12 cellular contexts compared by ENCODE assay signal in genomic region chr1:115134850-115135484, GRCh38. TPM values are rescaled to one million over a fixed set of nuclear protein-coding genes. Genes with fewer than 3 reads are reported as not detected.
DNase-seq lines count a peak whose midpoint lies in the region; ATAC-seq and TF ChIP-seq lines count a peak whose summit lies in the region.
"Had no signal": no experiment of that assay in that cellular context is flagged by ENCODE, and none has a peak within 500 bp of the region (broad histone marks: within the 10 kb centered on the region; RNA-seq: fewer than 3 reads in every experiment).

No MANE protein-coding gene starts in this region.

- no peaks in the 10 kb centered on the region for H3K9me3 Mint-ChIP-seq in CD4-positive, alpha-beta T cell
- H3K9me3 Mint-ChIP-seq: activated T-helper 2 cell treated with anti-CD3 and anti-CD28 coated beads, Interferon-gamma antibody, Interleukin-2, Interleukin-4, amounts not matched to agents 10 μg/mL and 5 μg/mL and 100 μg/mL, durations not matched to agents 14 hours and 24 hours and 36 hours; CD8-positive, alpha-beta T cell; stimulated activated naive CD8-positive, alpha-beta T cell treated with anti-CD3 and anti-CD28 coated beads, Interleukin-15, amount 100 ng/mL, for 72 hours had no signal

- H3K4me3 Mint-ChIP-seq in CD4-positive, alpha-beta T cell, result no peak overlapping the region
- H3K4me3 Mint-ChIP-seq: CD8-positive, alpha-beta T cell; stimulated activated naive CD8-positive, alpha-beta T cell treated with anti-CD3 and anti-CD28 coated beads, Interleukin-15, amount 100 ng/mL, for 72 hours had no signal

- no peak overlapping the region for H3K27ac ChIP-seq in CD4-positive, alpha-beta T cell (ENCODE audit: low read depth, low read length)
- H3K27ac ChIP-seq: VCaP had no signal

- intact Hi-C loops in CD4-positive, alpha-beta T cell (cut with DNase I, micrococcal nuclease), result loop anchor here in 1 of 2 experiments (5.0 kb wide), 1 partner anchor 1362 kb away; no protein-coding TSS in a partner anchor

- no peak overlapping the region for H3K27ac Mint-ChIP-seq in CD4-positive, alpha-beta T cell
- H3K27ac Mint-ChIP-seq: activated T-helper 2 cell treated with anti-CD3 and anti-CD28 coated beads, Interferon-gamma antibody, Interleukin-2, Interleukin-4, amounts not matched to agents 10 μg/mL and 5 μg/mL and 100 μg/mL, durations not matched to agents 14 hours and 24 hours and 36 hours; CD8-positive, alpha-beta T cell; stimulated activated naive CD8-positive, alpha-beta T cell treated with anti-CD3 and anti-CD28 coated beads, Interleukin-15, amount 100 ng/mL, for 72 hours had no signal

- ATAC-seq in CD4-positive, alpha-beta T cell (ENCODE audit: poor library complexity), result no peak
- ATAC-seq: CD8-positive, alpha-beta T cell; stimulated activated naive CD8-positive, alpha-beta T cell treated with anti-CD3 and anti-CD28 coated beads, Interleukin-15, amount 100 ng/mL, for 72 hours had no signal

- POLR2A ChIA-PET in CD4-positive, alpha-beta T cell (lab: Charles Lee), result no interaction called here

- TF ChIP-seq CTCF in AG09309 (IDR thresholded peaks at IDR 0.05; ENCODE audit: control insufficient read depth, insufficient read depth, low read depth, low read length, missing control alignments), result peak; percentile 13
- no peak for TF ChIP-seq CTCF in CD4-positive, alpha-beta T cell (IDR thresholded peaks at IDR 0.05)

- H3K4me1 Mint-ChIP-seq in CD4-positive, alpha-beta T cell (ENCODE audit: low read depth), result no peaks in the 10 kb centered on the region
- H3K4me1 Mint-ChIP-seq: stimulated activated naive CD8-positive, alpha-beta T cell treated with anti-CD3 and anti-CD28 coated beads, Interleukin-15, amount 100 ng/mL, for 72 hours had no signal

- CTCF ChIA-PET in CD4-positive, alpha-beta T cell (lab: Charles Lee), result no interaction called here

- H3K36me3 Mint-ChIP-seq in CD4-positive, alpha-beta T cell (ENCODE audit: low read depth), result no peaks in the 10 kb centered on the region
- H3K36me3 Mint-ChIP-seq: CD8-positive, alpha-beta T cell had no signal

- H3K9me3 ChIP-seq in CD4-positive, alpha-beta T cell (ENCODE audit: control insufficient read depth, low read length), result no peaks in the 10 kb centered on the region

- H3K27me3 Mint-ChIP-seq in CD4-positive, alpha-beta T cell, result peaks cover 19% of the 10 kb centered on the region

- no peaks in the 10 kb centered on the region for H3K27me3 ChIP-seq in CD4-positive, alpha-beta T cell (ENCODE audit: control insufficient read depth, insufficient read depth, low read length)

- H3K4me3 ChIP-seq in AG09309 (ENCODE audit: control insufficient read depth, low read depth, low read length), result no peak overlapping the region

- TF ChIP-seq POLR2A in erythroblast (IDR thresholded peaks at IDR 0.05; ENCODE audit: low read length), result no peak

- peak; percentile 49 for DNase-seq in AG09309 (ENCODE audit: low read depth)
- peak; percentile 99 for DNase-seq in M059J (ENCODE audit: low read depth)
- peak; percentile 26 for DNase-seq in dermis blood vessel endothelial cell
- peak; percentile 62 for DNase-seq in myocyte (ENCODE audit: low read depth)
- DNase-seq in erythroblast (lab: John Stamatoyannopoulos, UW), result no peak
- DNase-seq in CD4-positive, alpha-beta T cell, result no peak
- no peak for DNase-seq in inferior parietal cortex (ENCODE audit: extremely low spot score)
- no peak for DNase-seq in NCI-H2227 treated with DMSO at 0.1 percent for 48 hours (lab: John Stamatoyannopoulos, UW)
- DNase-seq: CD8-positive, alpha-beta T cell; stimulated activated naive CD8-positive, alpha-beta T cell treated with anti-CD3 and anti-CD28 coated beads, Interleukin-15, amount 100 ng/mL, for 72 hours had no signal

RNA-seq across cellular contexts. Expression of gene TSPAN2, which starts 45.7 kb away (rescaled TPM):
- total RNA-seq in M059J (2014; rRNA removed; shearing (Covaris generic)), result 0.69 and 1.4 TPM in 2 replicates
- 1.3 and 5.3 TPM in 2 replicates for total RNA-seq in dermis blood vessel endothelial cell
- 0.51 and 0.88 TPM in 2 replicates for total RNA-seq in myocyte
- polyA plus RNA-seq in myocyte (2012), result 31.9 TPM
- total RNA-seq in CD4-positive, alpha-beta T cell, result 1 to 10 TPM in 1 of 2 experiments, under 1 TPM in 1; 0.95 to 1.6 TPM

Comparison
In these comparisons a context has a peak if more than half of its experiments do, and no peak if none do; other contexts are left out.
1. DNase-seq: peak in AG09309 (single experiment), M059J (single experiment), dermis blood vessel endothelial cell (single experiment) and myocyte (single experiment); none in erythroblast (0 of 2), CD4-positive, alpha-beta T cell (0 of 10), inferior parietal cortex (single experiment) and NCI-H2227 treated with DMSO at 0.1 percent for 48 hours (single experiment).